Comparison of ENCODE assay signal across 10 cellular contexts in genomic region chr22:36355362-36355761, GRCh38. TPM values are rescaled to one million over a fixed set of nuclear protein-coding genes. Genes with fewer than 3 reads are reported as not detected.
DNase-seq lines count a peak whose midpoint lies in the region; ATAC-seq, FAIRE-seq and TF ChIP-seq lines count a peak whose summit lies in the region.
"Had no signal": no experiment of that assay in that cellular context is flagged by ENCODE, and none has a peak within 500 bp of the region (broad histone marks: within the 10 kb centered on the region; RNA-seq: fewer than 3 reads in every experiment).

No MANE protein-coding gene starts in this region.

- no TSS peak for BruUV-seq in HepG2 (replicated peaks; lab: Mats Ljungman, UMichigan)

- H3K4me3 ChIP-seq in HepG2 (replicated peaks in 1 of 3; ENCODE audit: insufficient read depth in 1 of 3, low read depth in 2 of 3, low read length in 3 of 3) (no peak overlapping the region), testis (no peak overlapping the region), WERI-Rb-1 (ENCODE audit: low read depth, low read length) (no peak overlapping the region)

- peaks cover 8% of the 10 kb centered on the region for H4K20me1 ChIP-seq in HepG2 (ENCODE audit: insufficient read depth, low read length)

- DNase-seq in activated CD4-positive, alpha-beta T cell treated with anti-CD3 and anti-CD28 coated beads for 36 hours: no peak
- no peak for DNase-seq in activated CD4-positive, alpha-beta T cell treated with anti-CD3 and anti-CD28 coated beads, Interleukin-2, amount 50 U/mL, for 48 hours
- DNase-seq in HepG2 (ENCODE audit: low spot score) (no peak), testis (no peak), kidney tubule cell (ENCODE audit: low spot score) (no peak), WERI-Rb-1 (no peak)
- DNase-seq: NCI-H526 had no signal

- peak overlapping the region; percentile 50 for H3K4me3 Mint-ChIP-seq in activated CD4-positive, alpha-beta T cell treated with anti-CD3 and anti-CD28 coated beads for 36 hours

- ATAC-seq in activated CD4-positive, alpha-beta T cell treated with anti-CD3 and anti-CD28 coated beads for 36 hours: peak; percentile 25
- ATAC-seq in HepG2: no peak
- no peak for ATAC-seq in HG02852 (IDR thresholded peaks at IDR 0.05; ENCODE audit: unreplicated experiment)

- H3K27me3 ChIP-seq in HepG2 (ENCODE audit: control insufficient read depth in 1 of 2, insufficient read depth in 2 of 2, low read length in 2 of 2) (no peaks in the 10 kb centered on the region; a peak in 1 of 5 replicates), testis (no peaks in the 10 kb centered on the region), WERI-Rb-1 (ENCODE audit: insufficient read depth, low read depth, severe bottlenecking) (no peaks in the 10 kb centered on the region)

- H3K79me2 ChIP-seq in HepG2 (ENCODE audit: insufficient read depth, low read length): peaks cover 85% of the 10 kb centered on the region

- peaks cover 51% of the 10 kb centered on the region for H3K36me3 Mint-ChIP-seq in activated CD4-positive, alpha-beta T cell treated with anti-CD3 and anti-CD28 coated beads for 36 hours (ENCODE audit: low read depth)

- no peak for TF ChIP-seq RAD21 in HepG2 (CRISPR knock-in tag; IDR thresholded peaks at IDR 0.05)

- no peaks in the 10 kb centered on the region for H3K27me3 Mint-ChIP-seq in activated CD4-positive, alpha-beta T cell treated with anti-CD3 and anti-CD28 coated beads for 36 hours

- FAIRE-seq in HepG2 (lab: Jason Lieb, UNC): peak; percentile 26
- FAIRE-seq: A204.1 had no signal

- 31 to 33% (median 32%) methylated on average over 6 of the region's 6 CpGs for WGBS in adipose tissue, 3 donors
- 49% methylated on average over 6 of the region's 6 CpGs for WGBS in HepG2 (ENCODE audit: low lambda C conversion rate)
- 36 to 51% methylated on average over 6 of the region's 6 CpGs for WGBS in testis, 2 donors

- POLR2A ChIA-PET in activated CD4-positive, alpha-beta T cell treated with anti-CD3 and anti-CD28 coated beads for 36 hours (lab: Charles Lee): no interaction called here
- POLR2A ChIA-PET in HepG2 (lab: Yijun Ruan, JAX): interaction anchor here (0.9 to 5.8 kb wide), 6 partner anchors 9 to 55 kb away, joined by 3 to 97 read pairs (median 4); partner anchors contain the start of gene MYH9

- H3K4me1 ChIP-seq in HepG2 (ENCODE audit: insufficient read depth, low read length) (peaks cover 100% of the 10 kb centered on the region), testis (peaks cover 53% of the 10 kb centered on the region)

- intact Hi-C loops in activated CD4-positive, alpha-beta T cell treated with anti-CD3 and anti-CD28 coated beads for 36 hours (cut with DNase I, micrococcal nuclease): no loop called here
- intact Hi-C loops in HepG2 (cut with micrococcal nuclease; ENCODE audit: unreplicated experiment): no loop called here
- intact Hi-C loops in testis (cut with DNase I; ENCODE audit: low total_unique reads): no loop called here

- H3K9ac ChIP-seq in HepG2 (ENCODE audit: insufficient read depth, low read depth, low read length): peak overlapping the region; percentile 19; the same call in 1 of the 2 replicates

- no peaks in the 10 kb centered on the region for H3K9me3 Mint-ChIP-seq in activated CD4-positive, alpha-beta T cell treated with anti-CD3 and anti-CD28 coated beads for 36 hours (ENCODE audit: low read depth)

- no peak overlapping the region for H2AFZ ChIP-seq in HepG2 (ENCODE audit: low read length)

- TF ChIP-seq CTCF in HepG2 (CRISPR knock-in tag; IDR thresholded peaks at IDR 0.05) (no peak), testis (IDR thresholded peaks at IDR 0.05) (no peak), WERI-Rb-1 (IDR thresholded peaks at IDR 0.05; ENCODE audit: low read depth, low read length) (no peak)

- in situ Hi-C loops in HepG2 (cut with HindIII; ENCODE audit: extremely low pct_ligation_motif_present, low pct_unique_long_range_greater_than_20kb): no loop called here

- peaks cover 97% of the 10 kb centered on the region for H3K4me1 Mint-ChIP-seq in activated CD4-positive, alpha-beta T cell treated with anti-CD3 and anti-CD28 coated beads for 36 hours

- H3K9me3 ChIP-seq in HepG2 (ENCODE audit: low read length) (no peaks in the 10 kb centered on the region), testis (no peaks in the 10 kb centered on the region), WERI-Rb-1 (ENCODE audit: severe bottlenecking) (no peaks in the 10 kb centered on the region)

- CTCF ChIA-PET in activated CD4-positive, alpha-beta T cell treated with anti-CD3 and anti-CD28 coated beads for 36 hours (lab: Charles Lee): interaction anchor here (0.6 to 2.7 kb wide), 5 partner anchors 9 to 191 kb away, joined by 3 to 11 read pairs (median 3); no protein-coding TSS in a partner anchor
- CTCF ChIA-PET in HepG2 (lab: Yijun Ruan, JAX; ENCODE audit: low intra/inter-chr PET ratio, low total read pairs): no interaction called here

- peak overlapping the region; percentile 31 for H3K4me2 ChIP-seq in HepG2 (ENCODE audit: low read depth, low read length)

- H3K36me3 ChIP-seq in HepG2 (replicated peaks in 1 of 2; ENCODE audit: control insufficient read depth in 1 of 2, insufficient read depth in 2 of 2, low read length in 2 of 2) (peaks cover 1 to 7% of the 10 kb centered on the region in 2 experiments; a peak in 2 of 5 replicates), testis (ENCODE audit: low read depth, missing control alignments) (no peaks in the 10 kb centered on the region), WERI-Rb-1 (peaks cover 5% of the 10 kb centered on the region; the same call in 1 of the 2 replicates)

- H3K27ac Mint-ChIP-seq in activated CD4-positive, alpha-beta T cell treated with anti-CD3 and anti-CD28 coated beads for 36 hours: peak overlapping the region; percentile 95

- TF ChIP-seq EP300 in HepG2 (IDR thresholded peaks at IDR 0.05; ENCODE audit: low read depth in 2 of 2, low read length in 2 of 2) (no peak), HepG2 (CRISPR knock-in tag; IDR thresholded peaks at IDR 0.05; ENCODE audit: borderline replicate concordance) (no peak)

- TF ChIP-seq POLR2A in HepG2 (IDR thresholded peaks at IDR 0.05; ENCODE audit: insufficient read depth in 1 of 2, low read depth in 2 of 2, low read length in 2 of 2): no peak
- no peak for TF ChIP-seq POLR2A in testis (IDR thresholded peaks at IDR 0.05)

- H3K27ac ChIP-seq in adipose tissue (ENCODE audit: low read depth, low read length) (peak overlapping the region; percentile 75), HepG2 (ENCODE audit: extremely low read length, insufficient read depth, low read length) (peak overlapping the region; percentile 56), testis (peak overlapping the region; percentile 88 to 93), WERI-Rb-1 (no peak overlapping the region)

TF ChIP-seq in HepG2, 621 proteins besides CTCF, POLR2A, EP300 and RAD21:
- TF ChIP-seq GATAD2A (CRISPR knock-in tag; IDR thresholded peaks at IDR 0.05) (0 out of 2 replicates have a peak, but pooled peaks have one; percentile 7), DNMT3B (CRISPR knock-in tag; conservative IDR thresholded peaks at IDR 0.05) (0 out of 2 replicates have a peak, but pooled peaks have one; percentile 49), CERS6 (CRISPR knock-in tag; IDR thresholded peaks at IDR 0.05) (no peak), REPIN1 (CRISPR knock-in tag; IDR thresholded peaks at IDR 0.05; ENCODE audit: borderline replicate concordance, low read depth) (no peak), NFYC (CRISPR knock-in tag; IDR thresholded peaks at IDR 0.05) (no peak), CAMTA2 (CRISPR knock-in tag; IDR thresholded peaks at IDR 0.05; ENCODE audit: borderline replicate concordance) (no peak), NBN (conservative IDR thresholded peaks at IDR 0.05) (no peak), PHB2 (IDR thresholded peaks at IDR 0.05; ENCODE audit: partially characterized antibody) (no peak), MED8 (CRISPR knock-in tag; IDR thresholded peaks at IDR 0.05; ENCODE audit: insufficient replicate concordance) (no peak)

RNA-seq across cellular contexts. Expression of gene MYH9, which starts 32.4 kb away (rescaled TPM):
- total RNA-seq in activated CD4-positive, alpha-beta T cell treated with anti-CD3 and anti-CD28 coated beads for 36 hours: 100 to 1,000 TPM; 720 to 773 TPM
- polyA plus RNA-seq in adipose tissue: 100 to 1,000 TPM; 159 to 240 (median 161) TPM
- total RNA-seq in HepG2 (2016; rRNA removed; fragmentation: Illumina TruSeq; extraction: Trizol): 98.5 and 125 TPM in 2 replicates
- total RNA-seq in HepG2 (2016; cell fraction: cytosol; rRNA removed; fragmentation: Illumina TruSeq; extraction: Trizol; ENCODE audit: low read depth): 28.5 and 28.7 TPM in 2 replicates
- 92.9 and 102 TPM in 2 replicates for total RNA-seq in HepG2 (2016; cell fraction: insoluble cytoplasmic fraction; rRNA removed; fragmentation: Illumina TruSeq; extraction: Trizol)
- total RNA-seq in HepG2 (2016; cell fraction: membrane; rRNA removed; fragmentation: Illumina TruSeq; extraction: Trizol): 39.3 and 47.1 TPM in 2 replicates
- 73.0 and 81.6 TPM in 2 replicates for total RNA-seq in HepG2 (2016; cell fraction: nucleus; rRNA removed; fragmentation: Illumina TruSeq; extraction: Trizol)
- 50.7 and 60.6 TPM in 2 replicates for polyA plus RNA-seq in HepG2 (2011; rRNA removed)
- polyA plus RNA-seq in HepG2 (2011; cell fraction: cytosol; rRNA removed): 31.6 and 39.3 TPM in 2 replicates
- polyA plus RNA-seq in HepG2 (2011; cell fraction: nucleus; rRNA removed): 68.4 and 91.3 TPM in 2 replicates
- polyA plus RNA-seq in HepG2 (2012): 88.3 and 93.4 TPM in 2 replicates
- polyA plus RNA-seq in HepG2 (2016; cell fraction: cytosol; fragmentation: Illumina TruSeq; extraction: Trizol; ENCODE audit: low read depth): 3.6 and 4.2 TPM in 2 replicates
- 72.0 and 110 TPM in 2 replicates for polyA plus RNA-seq in HepG2 (2016; cell fraction: insoluble cytoplasmic fraction; fragmentation: Illumina TruSeq; extraction: Trizol; ENCODE audit: low read depth)
- 8.1 and 11.6 TPM in 2 replicates for polyA plus RNA-seq in HepG2 (2016; cell fraction: membrane; fragmentation: Illumina TruSeq; extraction: Trizol; ENCODE audit: low read depth)
- 106 and 113 TPM in 2 replicates for polyA plus RNA-seq in HepG2 (2016; cell fraction: nucleus; fragmentation: Illumina TruSeq; extraction: Trizol; ENCODE audit: insufficient read depth, low read depth)
- polyA minus RNA-seq in HepG2 (2011; rRNA and poly(A)+ RNA removed; ENCODE audit: low replicate concordance): 124 and 180 TPM in 2 replicates
- 125 and 176 TPM in 2 replicates for polyA minus RNA-seq in HepG2 (2011; cell fraction: cytosol; rRNA and poly(A)+ RNA removed)
- polyA minus RNA-seq in HepG2 (2011; cell fraction: nucleus; rRNA and poly(A)+ RNA removed): 61.9 and 97.5 TPM in 2 replicates
- 100 to 1,000 TPM; 141 to 146 TPM for total RNA-seq in testis
- 129 TPM for polyA plus RNA-seq in testis (ENCODE audit: insufficient read depth, low read depth, low replicate concordance)
